In the genomic region with DNA sequence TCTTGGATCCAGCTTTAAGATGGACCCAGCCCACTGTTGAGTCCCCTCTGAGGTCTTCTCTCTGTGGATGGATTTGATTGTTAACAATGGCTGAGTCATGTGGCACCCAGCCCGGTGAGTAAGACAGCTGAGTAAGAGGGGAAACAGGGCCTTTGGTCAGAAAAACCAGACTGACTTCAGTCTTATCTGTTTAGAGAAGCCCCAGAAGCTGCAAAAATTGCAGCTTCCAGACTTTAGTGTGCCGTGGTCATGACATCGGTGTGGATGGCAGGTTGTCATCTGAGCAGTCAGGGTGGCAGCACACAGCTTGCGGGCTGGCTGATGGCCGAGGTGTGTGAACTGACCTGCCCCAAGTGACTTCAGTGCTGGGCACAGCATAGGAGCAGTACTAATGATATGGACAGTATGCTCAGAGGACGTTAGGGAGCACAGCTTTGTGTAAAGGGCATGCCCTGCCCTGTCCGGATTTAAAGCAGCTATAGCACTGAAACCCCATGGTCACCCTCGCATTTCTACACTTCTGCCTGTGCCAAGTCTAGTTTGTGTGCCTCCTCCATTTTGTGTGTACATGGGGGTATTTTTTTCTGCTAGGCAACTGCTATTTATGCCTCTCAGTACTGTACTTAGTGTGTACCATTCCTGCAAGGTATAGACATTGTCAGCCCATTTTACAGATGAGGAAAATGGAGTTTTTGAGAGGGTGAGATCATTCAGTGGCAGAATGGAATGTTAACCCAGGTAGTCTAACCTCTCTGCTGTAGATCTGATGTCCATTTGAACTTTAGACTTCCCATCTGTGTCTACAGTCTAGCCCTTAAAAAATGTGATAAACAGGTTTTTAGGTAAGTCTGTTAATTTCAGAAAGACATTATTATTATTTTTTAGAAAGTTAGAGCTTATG, we compare ENCODE assay signal across 8 cellular contexts. TPM values are rescaled to one million over a fixed set of nuclear protein-coding genes. Genes with fewer than 3 reads are reported as not detected.
A peak's percentile ranks its signal among the peaks of the same experiment; 100 is the strongest.
DNase-seq lines count a peak whose midpoint lies in the region; ATAC-seq and TF ChIP-seq lines count a peak whose summit lies in the region.

No MANE protein-coding gene starts in this region.

- H3K4me3 ChIP-seq in GM23338 (no peak overlapping the region), Peyer's patch (no peak overlapping the region), lower lobe of right lung (no peak overlapping the region)

- H3K9me3 Mint-ChIP-seq in GM23338 (no peaks in the 10 kb centered on the region), chondrocyte (ENCODE audit: low read depth) (no peaks in the 10 kb centered on the region)

- H3K27me3 Mint-ChIP-seq in GM23338 (ENCODE audit: insufficient read depth, low read depth, poor library complexity) (peaks cover 19% of the 10 kb centered on the region), chondrocyte (ENCODE audit: low read depth) (no peaks in the 10 kb centered on the region)

- no peak for TF ChIP-seq CTCF in GM23338 (conservative IDR thresholded peaks at IDR 0.05; ENCODE audit: low read depth in 2 of 2)
- TF ChIP-seq CTCF in Peyer's patch (IDR thresholded peaks at IDR 0.05), result no peak
- no peak for TF ChIP-seq CTCF in chondrocyte (IDR thresholded peaks at IDR 0.05)
- no peak for TF ChIP-seq CTCF in lower lobe of right lung (IDR thresholded peaks at IDR 0.05)

- peaks cover 97% of the 10 kb centered on the region for H3K79me2 ChIP-seq in GM23338 (replicated peaks; ENCODE audit: insufficient read depth)

- H3K9me3 ChIP-seq in Peyer's patch (no peaks in the 10 kb centered on the region), lower lobe of right lung (no peaks in the 10 kb centered on the region)

- H3K4me2 ChIP-seq in GM23338, result no peak overlapping the region

- DNase-seq in GM23338 (ENCODE audit: low spot score) (no peak), Peyer's patch (peak; percentile 44 to 92 (median 65)), chondrocyte (ENCODE audit: low spot score) (no peak), lower lobe of right lung (no peak), NCI-H1092 (lab: John Stamatoyannopoulos, UW) (no peak)
- DNase-seq in stimulated activated CD8-positive, alpha-beta memory T cell treated with anti-CD3 and anti-CD28 coated beads, Interleukin-15, amount 100 ng/mL, for 48 hours (ENCODE audit: low read depth in 2 of 2), result peak; percentile 47 to 58

- no peak for TF ChIP-seq POLR2A in Peyer's patch (IDR thresholded peaks at IDR 0.05)

- H3K27me3 ChIP-seq in GM23338 (ENCODE audit: insufficient read depth) (no peaks in the 10 kb centered on the region), Peyer's patch (no peaks in the 10 kb centered on the region), lower lobe of right lung (ENCODE audit: low read depth) (no peaks in the 10 kb centered on the region)

- H3K27ac Mint-ChIP-seq in GM23338 (peak overlapping the region; percentile 77), chondrocyte (ENCODE audit: unreplicated experiment) (peak overlapping the region; percentile 90)

- no peak overlapping the region for H2AFZ ChIP-seq in GM23338

- no peaks in the 10 kb centered on the region for H3K9me2 ChIP-seq in GM23338 (ENCODE audit: insufficient read depth)

- H3K36me3 Mint-ChIP-seq in GM23338 (ENCODE audit: low read depth) (no peaks in the 10 kb centered on the region; the same call in 2 of the 3 replicates), chondrocyte (ENCODE audit: low read depth) (no peaks in the 10 kb centered on the region)

- H4K20me1 ChIP-seq in GM23338 (replicated peaks; ENCODE audit: insufficient read depth), result peaks cover 9% of the 10 kb centered on the region; the same call in 1 of the 2 replicates

- H3K4me1 ChIP-seq in GM23338 (ENCODE audit: insufficient read depth) (peaks cover 43% of the 10 kb centered on the region), Peyer's patch (peaks cover 0 to 57% (median 7%) of the 10 kb centered on the region in 4 donors), lower lobe of right lung (peaks cover 50% of the 10 kb centered on the region)

- H3K27ac ChIP-seq in GM23338 (ENCODE audit: low read depth) (peak overlapping the region; percentile 72), Peyer's patch (peak overlapping the region; percentile 23 to 80 (median 58)), lower lobe of right lung (peak overlapping the region; percentile 34)

- no peaks in the 10 kb centered on the region for H3F3A ChIP-seq in GM23338 (replicated peaks; ENCODE audit: low read depth)

- ATAC-seq in GM23338 (no peak), lower lobe of right lung (peak; percentile 5 to 54), HG02588 (IDR thresholded peaks at IDR 0.05; ENCODE audit: unreplicated experiment) (no peak), HG03520 (IDR thresholded peaks at IDR 0.05; ENCODE audit: unreplicated experiment) (no peak)

- intact Hi-C loops in lower lobe of right lung (cut with DNase I), result no loop called here

- H3K4me3 Mint-ChIP-seq in GM23338, result no peak overlapping the region
- H3K4me3 Mint-ChIP-seq in chondrocyte (ENCODE audit: unreplicated experiment), result no peak overlapping the region

- H3K4me1 Mint-ChIP-seq in GM23338, result peaks cover 49% of the 10 kb centered on the region
- peaks cover 59% of the 10 kb centered on the region for H3K4me1 Mint-ChIP-seq in chondrocyte (ENCODE audit: low read depth)

- H3K36me3 ChIP-seq in GM23338 (ENCODE audit: insufficient read depth) (no peaks in the 10 kb centered on the region), Peyer's patch (no peaks in the 10 kb centered on the region), lower lobe of right lung (no peaks in the 10 kb centered on the region)

TF ChIP-seq in GM23338, 12 proteins besides CTCF, POLR2A, EP300 and RAD21 (continues in another document):
- no peak for TF ChIP-seq ETS1 (IDR thresholded peaks at IDR 0.05)
- no peak for TF ChIP-seq REST (IDR thresholded peaks at IDR 0.05; ENCODE audit: unreplicated experiment)

RNA-seq across cellular contexts. Expression of gene FLNB, which starts 44.4 kb away (rescaled TPM):
- total RNA-seq in GM23338 (2014; rRNA removed; shearing (Covaris generic)), result 155 and 179 TPM in 2 replicates
- 36.5 and 39.7 TPM in 2 replicates for polyA plus RNA-seq in GM23338 (2016; fragmentation: Nextera tagmentation; extraction: Ambion mirVana)
- total RNA-seq in Peyer's patch, result 100 to 1,000 TPM; 116 to 533 (median 439) TPM
- 56.5 to 75.3 TPM (median 70.2 TPM) in 3 replicates for total RNA-seq in chondrocyte
- total RNA-seq in lower lobe of right lung, result 83.3 TPM

Comparison
In these comparisons a context has a peak if more than half of its experiments do, and no peak if none do; other contexts are left out.
1. ATAC-seq: peak in lower lobe of right lung (2 of 2); none in GM23338 (single experiment), HG02588 (single experiment) and HG03520 (single experiment).
2. DNase-seq: peak in Peyer's patch (3 of 3) and stimulated activated CD8-positive, alpha-beta memory T cell treated with anti-CD3 and anti-CD28 coated beads, Interleukin-15, amount 100 ng/mL, for 48 hours (2 of 2); none in GM23338 (single experiment), chondrocyte (single experiment), lower lobe of right lung (single experiment) and NCI-H1092 (single experiment).
3. Peak in every context shown above with its lines, with median percentiles within 50 percentile points of each other: H3K27ac ChIP-seq.